11 cellular contexts compared by ENCODE assay signal in genomic region chr13:112692104-112692503, GRCh38. TPM values are rescaled to one million over a fixed set of nuclear protein-coding genes. Genes with fewer than 3 reads are reported as not detected.
DNase-seq lines count a peak whose midpoint lies in the region; ATAC-seq and TF ChIP-seq lines count a peak whose summit lies in the region.
"Had no signal": no experiment of that assay in that cellular context is flagged by ENCODE, and none has a peak within 500 bp of the region (broad histone marks: within the 10 kb centered on the region; RNA-seq: fewer than 3 reads in every experiment).

No MANE protein-coding gene starts in this region.

- H3K36me3 Mint-ChIP-seq in CD4-positive, CD25-positive, alpha-beta regulatory T cell: no peaks in the 10 kb centered on the region
- no peaks in the 10 kb centered on the region for H3K36me3 Mint-ChIP-seq in natural killer cell treated with Interleukin-12 subunit alpha and Interleukin-12 subunit beta and Interleukin-15 and Interleukin-18, amount 100 ng/mL, for 72 hours

- H3K56ac ChIP-seq in IMR-90 (ENCODE audit: extremely low read depth, insufficient read depth, low read length): no peak overlapping the region

- H3K4ac ChIP-seq in IMR-90 (ENCODE audit: low read depth, low read length): 0 out of 2 replicates have a peak overlapping the region, but pooled peaks have one; percentile 29

- peaks cover 0 to 1% (median 0%) of the 10 kb centered on the region in 7 donors for H3K9me3 Mint-ChIP-seq in CD4-positive, CD25-positive, alpha-beta regulatory T cell
- H3K9me3 Mint-ChIP-seq in natural killer cell treated with Interleukin-12 subunit alpha and Interleukin-12 subunit beta and Interleukin-15 and Interleukin-18, amount 100 ng/mL, for 72 hours: no peaks in the 10 kb centered on the region

- intact Hi-C loops in IMR-90 (cut with micrococcal nuclease): loop anchor here (5.0 kb wide), 2 partner anchors 70 to 90 kb away; no protein-coding TSS in a partner anchor

- H2AK5ac ChIP-seq in IMR-90 (ENCODE audit: low read depth, low read length): peak overlapping the region; percentile 10; the same call in 1 of the 2 replicates

- no peak overlapping the region for H3K27ac ChIP-seq in CD4-positive, CD25-positive, alpha-beta regulatory T cell (ENCODE audit: insufficient read depth, low read length, poor library complexity, severe bottlenecking)
- no peak overlapping the region for H3K27ac ChIP-seq in IMR-90 (ENCODE audit: insufficient read depth, low read length)
- H3K27ac ChIP-seq in ectodermal cell (ENCODE audit: insufficient read depth, low read depth, low read length, poor library complexity, severe bottlenecking): no peak overlapping the region
- H3K27ac ChIP-seq: GM23248 had no signal

- H2BK5ac ChIP-seq in IMR-90 (ENCODE audit: low read depth, low read length, poor library complexity, severe bottlenecking): no peak overlapping the region

- peak overlapping the region in 2 of 3 donors; percentile 49 to 50 for H3K27ac Mint-ChIP-seq in CD4-positive, CD25-positive, alpha-beta regulatory T cell
- H3K27ac Mint-ChIP-seq in natural killer cell treated with Interleukin-12 subunit alpha and Interleukin-12 subunit beta and Interleukin-15 and Interleukin-18, amount 100 ng/mL, for 72 hours: peak overlapping the region in 1 of 2 donors; percentile 77

- no peak for ATAC-seq in CD4-positive, CD25-positive, alpha-beta regulatory T cell (ENCODE audit: low read depth in 2 of 2)
- ATAC-seq in IMR-90 (ENCODE audit: low read depth): no peak
- no peak for ATAC-seq in natural killer cell treated with Interleukin-12 subunit alpha and Interleukin-12 subunit beta and Interleukin-15 and Interleukin-18, amount 100 ng/mL, for 72 hours
- no peak for ATAC-seq in omental fat pad (ENCODE audit: low FRiP score)
- no peak for ATAC-seq in GM18868 (IDR thresholded peaks at IDR 0.05; ENCODE audit: unreplicated experiment)
- no peak for ATAC-seq in GM19397 (IDR thresholded peaks at IDR 0.05; ENCODE audit: unreplicated experiment)

- H2AFZ ChIP-seq in IMR-90 (replicated peaks; ENCODE audit: low read length, poor library complexity): no peak overlapping the region

- peaks cover 32 to 70% (median 56%) of the 10 kb centered on the region in 4 donors for H3K4me1 Mint-ChIP-seq in CD4-positive, CD25-positive, alpha-beta regulatory T cell
- H3K4me1 Mint-ChIP-seq in natural killer cell treated with Interleukin-12 subunit alpha and Interleukin-12 subunit beta and Interleukin-15 and Interleukin-18, amount 100 ng/mL, for 72 hours (ENCODE audit: low read depth in 2 of 2): peaks cover 48 to 49% of the 10 kb centered on the region in 2 donors

- H4K8ac ChIP-seq in IMR-90 (ENCODE audit: low read depth in 2 of 2, low read length in 2 of 2): no peak overlapping the region

- no peak overlapping the region; the same call in 1 of the 2 replicates for H3K18ac ChIP-seq in IMR-90 (ENCODE audit: low read depth, low read length)

- no peak overlapping the region for H2BK20ac ChIP-seq in IMR-90 (ENCODE audit: low read depth, low read length)

- no peak for TF ChIP-seq POLR2A in IMR-90 (IDR thresholded peaks at IDR 0.05; ENCODE audit: low read depth, low read length)

- WGBS in IMR-90 (ENCODE audit: extremely low coverage in 2 of 2, insufficient read length in 1 of 2), 2 experiments: no CpG with 5 or more reads among the region's 11 CpGs
- 75 to 78% methylated on average over 11 of the region's 11 CpGs for WGBS in ectodermal cell, 2 experiments

- H2BK15ac ChIP-seq in IMR-90 (ENCODE audit: low read depth, low read length): no peak overlapping the region

- peaks cover 20 to 45% of the 10 kb centered on the region in 2 experiments for H3K79me1 ChIP-seq in IMR-90 (ENCODE audit: low read depth in 1 of 2, low read length in 2 of 2)

- H2BK120ac ChIP-seq in IMR-90 (ENCODE audit: low read depth, low read length): no peak overlapping the region

- H4K20me1 ChIP-seq in IMR-90 (ENCODE audit: insufficient read depth, low read length): peaks cover 31% of the 10 kb centered on the region

- in situ Hi-C loops in IMR-90 (cut with MboI; ENCODE audit: low sequenced_read_pairs) (no loop called here), KBM-7 (cut with MboI; ENCODE audit: low pct_unique_long_range_greater_than_20kb, low sequenced_read_pairs) (no loop called here)

- H3K27me3 ChIP-seq in CD4-positive, CD25-positive, alpha-beta regulatory T cell (ENCODE audit: control insufficient read depth, insufficient read depth, low read length): no peaks in the 10 kb centered on the region
- H3K27me3 ChIP-seq in IMR-90 (ENCODE audit: control insufficient read depth, insufficient read depth, low read length): no peaks in the 10 kb centered on the region
- peaks cover 6% of the 10 kb centered on the region for H3K27me3 ChIP-seq in ectodermal cell (ENCODE audit: control insufficient read depth, insufficient read depth, low read length, poor library complexity, severe bottlenecking)
- H3K27me3 ChIP-seq: adrenal gland had no signal

- 0 out of 2 replicates have a peak overlapping the region, but pooled peaks have one; percentile 1 for H3K14ac ChIP-seq in IMR-90 (replicated peaks; ENCODE audit: low read depth, low read length)

- H2AK9ac ChIP-seq in IMR-90 (replicated peaks; ENCODE audit: low read depth, low read length, poor library complexity): no peak overlapping the region

- H3K27me3 Mint-ChIP-seq in CD4-positive, CD25-positive, alpha-beta regulatory T cell: no peaks in the 10 kb centered on the region
- no peaks in the 10 kb centered on the region for H3K27me3 Mint-ChIP-seq in natural killer cell treated with Interleukin-12 subunit alpha and Interleukin-12 subunit beta and Interleukin-15 and Interleukin-18, amount 100 ng/mL, for 72 hours

- 0 out of 2 replicates have a peak overlapping the region, but pooled peaks have one; percentile 42 for H4K5ac ChIP-seq in IMR-90 (ENCODE audit: low read depth, low read length)

- TF ChIP-seq RAD21 in IMR-90 (IDR thresholded peaks at IDR 0.05; ENCODE audit: low read length): no peak

- peak overlapping the region; percentile 81 for H3K4me2 ChIP-seq in IMR-90 (ENCODE audit: low read depth, low read length)

- peaks cover 38% of the 10 kb centered on the region for H3K4me1 ChIP-seq in CD4-positive, CD25-positive, alpha-beta regulatory T cell (ENCODE audit: control insufficient read depth, insufficient read depth, low read length, poor library complexity, severe bottlenecking)
- H3K4me1 ChIP-seq in IMR-90 (ENCODE audit: control insufficient read depth, insufficient read depth, low read length) (peaks cover 14% of the 10 kb centered on the region), ectodermal cell (ENCODE audit: control insufficient read depth, insufficient read depth, low read length) (peaks cover 18% of the 10 kb centered on the region)

- H3K4me3 Mint-ChIP-seq in CD4-positive, CD25-positive, alpha-beta regulatory T cell: peak overlapping the region; percentile 89 to 96 (median 92)
- H3K4me3 Mint-ChIP-seq in natural killer cell treated with Interleukin-12 subunit alpha and Interleukin-12 subunit beta and Interleukin-15 and Interleukin-18, amount 100 ng/mL, for 72 hours: peak overlapping the region; percentile 96

- H3K36me3 ChIP-seq in CD4-positive, CD25-positive, alpha-beta regulatory T cell (ENCODE audit: control insufficient read depth, insufficient read depth, low read length): no peaks in the 10 kb centered on the region
- 0 out of 2 replicates have a peak, but pooled peaks cover 5% of the 10 kb centered on the region for H3K36me3 ChIP-seq in IMR-90 (ENCODE audit: control insufficient read depth, insufficient read depth, low read length)
- H3K36me3 ChIP-seq in ectodermal cell (ENCODE audit: control insufficient read depth, insufficient read depth, low read length): peaks cover 4% of the 10 kb centered on the region

- TF ChIP-seq CTCF in IMR-90 (conservative IDR thresholded peaks at IDR 0.05; ENCODE audit: low read depth, low read length) (no peak), omental fat pad (IDR thresholded peaks at IDR 0.05) (no peak)

- BruUV-seq in IMR-90 (replicated peaks; lab: Mats Ljungman, UMichigan): TSS peak; percentile 44

- DNase-seq in CD4-positive, CD25-positive, alpha-beta regulatory T cell: no peak
- no peak for DNase-seq in IMR-90
- no peak for DNase-seq in natural killer cell treated with Interleukin-12 subunit alpha and Interleukin-12 subunit beta and Interleukin-15 and Interleukin-18, amount 100 ng/mL, for 72 hours (ENCODE audit: low spot score)
- no peak for DNase-seq in KBM-7
- DNase-seq in omental fat pad (ENCODE audit: low spot score): no peak
- DNase-seq: stimulated activated CD4-positive, alpha-beta T cell treated with anti-CD3 and anti-CD28 coated beads, Interleukin-4, amount 100 ng/mL, for 24 hours had no signal

- peak overlapping the region; percentile 80 for H3K4me3 ChIP-seq in CD4-positive, CD25-positive, alpha-beta regulatory T cell (ENCODE audit: low read depth, low read length)
- H3K4me3 ChIP-seq in IMR-90 (ENCODE audit: insufficient read depth, low read depth, low read length) (no peak overlapping the region), ectodermal cell (ENCODE audit: insufficient read depth, low read depth, low read length) (peak overlapping the region; percentile 83)

- no peaks in the 10 kb centered on the region for H3K9me3 ChIP-seq in CD4-positive, CD25-positive, alpha-beta regulatory T cell (ENCODE audit: control insufficient read depth in 2 of 2, low read length in 2 of 2)
- H3K9me3 ChIP-seq in IMR-90 (ENCODE audit: control insufficient read depth, insufficient read depth, low read length) (no peaks in the 10 kb centered on the region), ectodermal cell (ENCODE audit: control insufficient read depth, low read length) (no peaks in the 10 kb centered on the region)
- H3K9me3 ChIP-seq: adrenal gland had no signal

- peak overlapping the region; percentile 92 for H3K23ac ChIP-seq in IMR-90 (ENCODE audit: low read depth, low read length)

- no peak overlapping the region for H3K9ac ChIP-seq in IMR-90 (ENCODE audit: low read depth, low read length)

- H3K9me1 ChIP-seq in IMR-90 (ENCODE audit: insufficient read depth, low read length): peaks cover 11% of the 10 kb centered on the region

- no peak overlapping the region for H4K91ac ChIP-seq in IMR-90 (ENCODE audit: insufficient read depth, low read depth, low read length)

- CTCF ChIA-PET in IMR-90 (lab: Yijun Ruan, JAX): no interaction called here

- dilution Hi-C loops in IMR-90 (cut with HindIII; ENCODE audit: low sequenced_read_pairs, unreplicated experiment): no loop called here

- POLR2A ChIA-PET in IMR-90 (lab: Charles Lee; ENCODE audit: unreplicated experiment): interaction anchor here (0.6 kb wide), 1 partner anchor 64 kb away, joined by 4 read pairs; no protein-coding TSS in a partner anchor

RNA-seq across cellular contexts. Expression of gene ATP11A, which starts 2.3 kb away (rescaled TPM):
- total RNA-seq in CD4-positive, CD25-positive, alpha-beta regulatory T cell: 75.7 TPM
- polyA plus RNA-seq in CD4-positive, CD25-positive, alpha-beta regulatory T cell: 1 to 10 TPM; 3.8 to 6.6 (median 4.9) TPM
- total RNA-seq in IMR-90 (2012; rRNA removed) (8.4 and 8.9 TPM in 2 replicates), omental fat pad (10 to 100 TPM; 32.8 to 61.4 (median 45.7) TPM)
- 11.4 and 12.0 TPM in 2 replicates for polyA plus RNA-seq in IMR-90 (2012; rRNA removed)
- polyA plus RNA-seq in IMR-90 (2012; cell fraction: cytosol; rRNA removed): 6.7 and 9.4 TPM in 2 replicates
- polyA plus RNA-seq in IMR-90 (2012; cell fraction: nucleus; rRNA removed; ENCODE audit: low replicate concordance): 23.7 and 37.4 TPM in 2 replicates
- 35.7 TPM for polyA plus RNA-seq in ectodermal cell (2013, experiment 1 of 4)
- polyA plus RNA-seq in ectodermal cell (2013, experiment 2 of 4): 48.6 TPM
- polyA plus RNA-seq in ectodermal cell (2013, experiment 3 of 4): 30.4 TPM
- polyA plus RNA-seq in ectodermal cell (2013, experiment 4 of 4): 33.3 TPM
- total RNA-seq in natural killer cell treated with Interleukin-12 subunit alpha and Interleukin-12 subunit beta and Interleukin-15 and Interleukin-18, amount 100 ng/mL, for 72 hours: 10 to 100 TPM; 89.0 to 91.2 TPM
